37 cellular contexts compared by ENCODE assay signal in genomic region chr9:11142965-11143738, GRCh38.
"Had no signal": no experiment of that assay in that cellular context is flagged by ENCODE, and none has a peak within 500 bp of the region (broad histone marks: within the 10 kb centered on the region; RNA-seq: fewer than 3 reads in every experiment).

No MANE protein-coding gene starts in this region.

- H3K27me3 Mint-ChIP-seq: activated B cell treated with CpG ODN at 0.5 μM for 24 hours; activated CD8-positive, alpha-beta memory T cell treated with anti-CD3 and anti-CD28 coated beads, Interleukin-2, amount 10 ng/mL, durations not matched to agents 7 days and 5 days; activated naive CD4-positive, alpha-beta T cell treated with anti-CD3 and anti-CD28 coated beads, Interleukin-2, amount 50 U/mL, for 24 hours; activated naive CD8-positive, alpha-beta T cell treated with anti-CD3 and anti-CD28 coated beads for 36 hours; activated naive CD8-positive, alpha-beta T cell treated with anti-CD3 and anti-CD28 coated beads, Interleukin-2, amount 50 U/mL, for 24 hours; dendritic cell treated with granulocyte-macrophage colony-stimulating factor and Interleukin-4, amounts not matched to agents 40 ng/mL and 50 ng/mL, for 4 days; T-helper 17 cell had no signal

- H3K4me3 ChIP-seq: adrenal gland, body of pancreas, cardiac muscle cell, coronary artery, dorsolateral prefrontal cortex, heart left ventricle had no signal

- DNase-seq: activated B cell treated with CpG ODN at 0.5 μM for 24 hours; activated CD4-positive, alpha-beta T cell treated with anti-CD3 and anti-CD28 coated beads for 48 hours; activated CD4-positive, alpha-beta T cell treated with anti-CD3 and anti-CD28 coated beads, Interleukin-2, amount 50 U/mL, for 1 hour; activated CD4-positive, alpha-beta T cell treated with anti-CD3 and anti-CD28 coated beads, Interleukin-2, amount 50 U/mL, for 48 hours; activated CD8-positive, alpha-beta memory T cell treated with anti-CD3 and anti-CD28 coated beads, Interleukin-2, amount 10 ng/mL, durations not matched to agents 7 days and 5 days; activated CD8-positive, alpha-beta memory T cell treated with anti-CD3 and anti-CD28 coated beads, Interleukin-2, amount 50 U/mL, for 4 hours; activated CD8-positive, alpha-beta T cell treated with anti-CD3 and anti-CD28 coated beads, Interleukin-2, amount 10 ng/mL, durations not matched to agents 7 days and 5 days; activated effector memory CD4-positive, alpha-beta T cell treated with anti-CD3 and anti-CD28 coated beads, Interleukin-2, amount 50 U/mL, for 16 hours; activated naive CD4-positive, alpha-beta T cell treated with anti-CD3 and anti-CD28 coated beads for 36 hours; activated naive CD8-positive, alpha-beta T cell treated with anti-CD3 and anti-CD28 coated beads for 36 hours; activated naive CD8-positive, alpha-beta T cell treated with anti-CD3 and anti-CD28 coated beads, Interleukin-2, amount 50 U/mL, for 24 hours; activated T-cell treated with anti-CD3 and anti-CD28 coated beads, Interleukin-2, amount 50 U/mL, for 1 hour; activated T-cell treated with anti-CD3 and anti-CD28 coated beads, Interleukin-2, amount 50 U/mL, for 48 hours; adrenal gland; amygdala; aorta; body of pancreas; central memory CD4-positive, alpha-beta T cell; dorsolateral prefrontal cortex; effector memory CD4-positive, alpha-beta T cell; endodermal cell; foreskin fibroblast; glutamatergic neuron; heart left ventricle; T-helper 17 cell; T1000; WERI-Rb-1 had no signal

- H3K27ac Mint-ChIP-seq: activated B cell treated with CpG ODN at 0.5 μM for 24 hours; activated CD8-positive, alpha-beta memory T cell treated with anti-CD3 and anti-CD28 coated beads, Interleukin-2, amount 10 ng/mL, durations not matched to agents 7 days and 5 days; activated CD8-positive, alpha-beta T cell treated with anti-CD3 and anti-CD28 coated beads, Interleukin-2, amount 10 ng/mL, durations not matched to agents 7 days and 5 days; activated naive CD4-positive, alpha-beta T cell treated with anti-CD3 and anti-CD28 coated beads for 36 hours; activated naive CD4-positive, alpha-beta T cell treated with anti-CD3 and anti-CD28 coated beads, Interleukin-2, amount 50 U/mL, for 24 hours; activated naive CD8-positive, alpha-beta T cell treated with anti-CD3 and anti-CD28 coated beads for 36 hours; activated naive CD8-positive, alpha-beta T cell treated with anti-CD3 and anti-CD28 coated beads, Interleukin-2, amount 50 U/mL, for 24 hours; activated T-helper 1 cell treated with anti-CD3 and anti-CD28 coated beads, Interleukin-12 subunit alpha, Interleukin-12 subunit beta, Interleukin-2, Interleukin-4 antibody, amounts not matched to agents 30 ng/mL and 10 ng/mL and 1 ng/mL, durations not matched to agents 14 hours and 24 hours and 36 hours; activated T-helper 2 cell treated with anti-CD3 and anti-CD28 coated beads, Interferon-gamma antibody, Interleukin-2, Interleukin-4, amounts not matched to agents 10 μg/mL and 5 μg/mL and 100 μg/mL, durations not matched to agents 14 hours and 24 hours and 36 hours; dendritic cell treated with granulocyte-macrophage colony-stimulating factor and Interleukin-4, amounts not matched to agents 40 ng/mL and 50 ng/mL, for 4 days; endodermal cell; T-helper 17 cell; T-helper 2 cell treated with Interferon-gamma antibody and Interleukin-4, amounts not matched to agents 5 μg/mL and 100 μg/mL, for 36 hours had no signal

- H3K27me3 ChIP-seq: adrenal gland, body of pancreas, cardiac muscle cell, dorsolateral prefrontal cortex, heart left ventricle had no signal

- H3K9me3 ChIP-seq: adrenal gland, body of pancreas, heart left ventricle had no signal

- H3K36me3 Mint-ChIP-seq: activated CD8-positive, alpha-beta memory T cell treated with anti-CD3 and anti-CD28 coated beads, Interleukin-2, amount 10 ng/mL, durations not matched to agents 7 days and 5 days; activated naive CD4-positive, alpha-beta T cell treated with anti-CD3 and anti-CD28 coated beads, Interleukin-2, amount 50 U/mL, for 24 hours; activated naive CD8-positive, alpha-beta T cell treated with anti-CD3 and anti-CD28 coated beads for 36 hours had no signal

- ATAC-seq: activated CD4-positive, CD25-positive, alpha-beta regulatory T cell treated with anti-CD3 and anti-CD28 coated beads, Interleukin-2, amount 50 U/mL, for 24 hours; activated CD8-positive, alpha-beta memory T cell treated with anti-CD3 and anti-CD28 coated beads, Interleukin-2, amount 10 ng/mL, durations not matched to agents 7 days and 5 days; activated CD8-positive, alpha-beta T cell treated with anti-CD3 and anti-CD28 coated beads, Interleukin-2, amount 10 ng/mL, durations not matched to agents 7 days and 5 days; activated naive CD8-positive, alpha-beta T cell treated with anti-CD3 and anti-CD28 coated beads, Interleukin-2, amount 50 U/mL, for 24 hours; body of pancreas; esophagus mucosa; heart left ventricle; T-helper 17 cell had no signal

- H3K27ac ChIP-seq: adrenal gland, body of pancreas, cardiac muscle cell, coronary artery, dorsolateral prefrontal cortex, heart left ventricle, WERI-Rb-1 had no signal

- H3K36me3 ChIP-seq: adrenal gland, cardiac muscle cell, heart left ventricle, WERI-Rb-1 had no signal

- H3K4me1 Mint-ChIP-seq: activated B cell treated with CpG ODN at 0.5 μM for 24 hours; activated CD8-positive, alpha-beta memory T cell treated with anti-CD3 and anti-CD28 coated beads, Interleukin-2, amount 10 ng/mL, durations not matched to agents 7 days and 5 days; activated naive CD4-positive, alpha-beta T cell treated with anti-CD3 and anti-CD28 coated beads, Interleukin-2, amount 50 U/mL, for 24 hours; activated naive CD8-positive, alpha-beta T cell treated with anti-CD3 and anti-CD28 coated beads for 36 hours; activated naive CD8-positive, alpha-beta T cell treated with anti-CD3 and anti-CD28 coated beads, Interleukin-2, amount 50 U/mL, for 24 hours; endodermal cell; T-helper 17 cell had no signal

- H3K4me1 ChIP-seq: adrenal gland, body of pancreas, heart left ventricle had no signal

- H3K9me3 Mint-ChIP-seq: dendritic cell treated with granulocyte-macrophage colony-stimulating factor and Interleukin-4, amounts not matched to agents 40 ng/mL and 50 ng/mL, for 4 days; endodermal cell had no signal

- H3K4me3 Mint-ChIP-seq: activated B cell treated with CpG ODN at 0.5 μM for 24 hours; activated CD8-positive, alpha-beta memory T cell treated with anti-CD3 and anti-CD28 coated beads, Interleukin-2, amount 10 ng/mL, durations not matched to agents 7 days and 5 days; activated CD8-positive, alpha-beta T cell treated with anti-CD3 and anti-CD28 coated beads, Interleukin-2, amount 10 ng/mL, durations not matched to agents 7 days and 5 days; activated naive CD4-positive, alpha-beta T cell treated with anti-CD3 and anti-CD28 coated beads for 36 hours; activated naive CD4-positive, alpha-beta T cell treated with anti-CD3 and anti-CD28 coated beads, Interleukin-2, amount 50 U/mL, for 24 hours; activated naive CD8-positive, alpha-beta T cell treated with anti-CD3 and anti-CD28 coated beads for 36 hours; activated naive CD8-positive, alpha-beta T cell treated with anti-CD3 and anti-CD28 coated beads, Interleukin-2, amount 50 U/mL, for 24 hours; activated T-helper 1 cell treated with anti-CD3 and anti-CD28 coated beads, Interleukin-12 subunit alpha, Interleukin-12 subunit beta, Interleukin-2, Interleukin-4 antibody, amounts not matched to agents 30 ng/mL and 10 ng/mL and 1 ng/mL, durations not matched to agents 14 hours and 24 hours and 36 hours; dendritic cell treated with granulocyte-macrophage colony-stimulating factor and Interleukin-4, amounts not matched to agents 40 ng/mL and 50 ng/mL, for 4 days; endodermal cell; T-helper 17 cell; T-helper 2 cell treated with Interferon-gamma antibody and Interleukin-4, amounts not matched to agents 5 μg/mL and 100 μg/mL, for 36 hours had no signal

- FAIRE-seq: frontal cortex had no signal
